ENCODE assay signal across 1 cellular context in genomic region chr1:117121589-117122296, GRCh38.
TF ChIP-seq lines count a peak whose summit lies in the region.

TSS of gene TRIM45 (minus strand) at chr1:117121749. CDS start at chr1:117121201, 548 bp downstream.

TF ChIP-seq in K562, 482 proteins besides CTCF, POLR2A, EP300 and RAD21 (continued from another document and continues in another):
- TF ChIP-seq PKNOX1 (IDR thresholded peaks at IDR 0.05) (peak; percentile 99), SMAD4 (CRISPR knock-in tag; conservative IDR thresholded peaks at IDR 0.05) (peak; percentile 80), THAP7 (CRISPR knock-in tag; IDR thresholded peaks at IDR 0.05) (no peak; the same call in 1 of the 2 replicates), SNIP1 (IDR thresholded peaks at IDR 0.05; ENCODE audit: low read depth) (no peak), ZFX (CRISPR knock-in tag; IDR thresholded peaks at IDR 0.05) (peak; percentile 91), RB1 (IDR thresholded peaks at IDR 0.05; ENCODE audit: low read depth) (peak; percentile 85), CREB5 (CRISPR knock-in tag; IDR thresholded peaks at IDR 0.05) (no peak), ATF3 (IDR thresholded peaks at IDR 0.05) (0 out of 2 replicates have a peak, but pooled peaks have one; percentile 13), ATF3 (CRISPR knock-in tag; conservative IDR thresholded peaks at IDR 0.05) (peak; percentile 34; the same call in 1 of the 2 replicates), CXXC5 (CRISPR knock-in tag; IDR thresholded peaks at IDR 0.05) (peak; percentile 97), CHD7 (IDR thresholded peaks at IDR 0.05; ENCODE audit: low read depth, low read length) (no peak), COPS2 (conservative IDR thresholded peaks at IDR 0.05) (no peak), PHF20 (IDR thresholded peaks at IDR 0.05; ENCODE audit: partially characterized antibody) (peak; percentile 51), CREB1 (IDR thresholded peaks at IDR 0.05) (peak; percentile 40), CREB1 (CRISPR knock-in tag; IDR thresholded peaks at IDR 0.05) (peak; percentile 54), ZZZ3 (IDR thresholded peaks at IDR 0.05) (0 out of 2 replicates have a peak, but pooled peaks have one; percentile 26), NONO (IDR thresholded peaks at IDR 0.05; ENCODE audit: low read depth in 2 of 2, low read length in 1 of 2) (no peak), ZBTB17 (CRISPR knock-in tag; IDR thresholded peaks at IDR 0.05) (no peak), TEAD1 (CRISPR knock-in tag; IDR thresholded peaks at IDR 0.05) (peak; percentile 16 to 60; a peak in 1 of 4 replicates), E2F1 (CRISPR knock-in tag; IDR thresholded peaks at IDR 0.05) (peak; percentile 46; the same call in 1 of the 2 replicates), REST (CRISPR knock-in tag; IDR thresholded peaks at IDR 0.05; ENCODE audit: low read depth) (peak; percentile 62; the same call in 1 of the 2 replicates), BCL6 (CRISPR knock-in tag; IDR thresholded peaks at IDR 0.05) (peak; percentile 30; the same call in 1 of the 2 replicates), PATZ1 (CRISPR knock-in tag; IDR thresholded peaks at IDR 0.05; ENCODE audit: borderline replicate concordance) (no peak), ZNF436 (CRISPR knock-in tag; IDR thresholded peaks at IDR 0.05) (no peak), MYC (IDR thresholded peaks at IDR 0.05; ENCODE audit: low read depth, low read length) (peak; percentile 87), MYC (CRISPR knock-in tag; IDR thresholded peaks at IDR 0.05; ENCODE audit: borderline replicate concordance, low read depth) (no peak), ZEB2 (IDR thresholded peaks at IDR 0.05) (no peak), NRF1 (conservative IDR thresholded peaks at IDR 0.05 in 1 of 2, IDR thresholded peaks at IDR 0.05 in 1 of 2) (peak; percentile 69 to 73), MCM7 (IDR thresholded peaks at IDR 0.05) (no peak), ZNF239 (CRISPR knock-in tag; IDR thresholded peaks at IDR 0.05) (no peak), POLR2B (IDR thresholded peaks at IDR 0.05; ENCODE audit: low read depth, partially characterized antibody) (peak; percentile 56), CHD2 (IDR thresholded peaks at IDR 0.05; ENCODE audit: low read depth, low read length) (peak; percentile 61), MNT (conservative IDR thresholded peaks at IDR 0.05) (peak; percentile 52 to 64), ZKSCAN8 (CRISPR knock-in tag; IDR thresholded peaks at IDR 0.05) (no peak)
